Comparison of ENCODE assay signal across 2 cellular contexts in the genomic region with DNA sequence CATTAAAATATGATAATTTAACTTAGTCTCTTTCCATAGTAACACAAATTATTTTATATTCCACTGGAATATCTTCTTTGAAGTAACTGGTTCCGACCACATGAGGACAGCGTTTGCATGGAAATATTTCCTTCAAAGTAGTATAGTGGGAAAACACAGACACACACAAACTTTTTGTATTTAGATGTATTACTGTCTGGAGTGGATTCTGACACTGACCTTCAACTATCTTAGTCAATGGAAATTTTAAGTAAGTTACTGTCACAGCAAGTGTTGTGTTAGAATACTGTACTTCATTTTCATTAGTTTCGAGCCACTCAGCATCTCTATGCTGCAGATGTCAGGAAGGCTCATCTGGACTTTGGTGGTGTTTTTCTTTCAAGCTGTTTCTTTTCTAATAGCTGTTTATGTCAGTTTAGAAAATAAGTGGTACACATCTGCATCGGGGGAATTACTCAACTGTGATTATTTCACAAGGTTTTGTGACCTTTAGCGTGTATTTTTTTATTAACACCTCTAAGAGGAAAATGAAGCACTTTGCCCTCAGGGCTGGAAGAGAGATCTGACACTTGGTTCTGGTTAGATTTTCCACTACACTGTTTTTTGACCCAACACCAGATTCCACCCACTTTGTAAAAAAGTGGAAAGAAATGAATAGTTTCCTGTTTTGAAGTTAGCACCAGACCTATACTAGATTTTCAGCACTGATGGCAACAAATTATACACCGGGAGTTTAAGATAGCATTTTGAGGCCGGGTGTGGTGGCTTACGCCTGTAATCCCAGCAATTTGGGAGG.
TF ChIP-seq lines count a peak whose summit lies in the region.

No MANE protein-coding gene starts in this region.

TF ChIP-seq in IMR-90, 13 proteins besides CTCF, POLR2A, EP300 and RAD21:
- TF ChIP-seq CHD1 (IDR thresholded peaks at IDR 0.05; ENCODE audit: low read depth, low read length) (no peak), NFE2L2 (IDR thresholded peaks at IDR 0.05; ENCODE audit: low read depth, low read length) (no peak), SMC3 (IDR thresholded peaks at IDR 0.05; ENCODE audit: low read depth, low read length) (peak; percentile 96)

TF ChIP-seq in GM12878, 131 proteins besides CTCF, POLR2A, EP300 and RAD21:
- TF ChIP-seq SMC3 (IDR thresholded peaks at IDR 0.05; ENCODE audit: borderline replicate concordance, low read length) (peak; percentile 34; the same call in 1 of the 2 replicates), BCLAF1 (IDR thresholded peaks at IDR 0.05) (no peak)
